ENCODE assay signal across 25 cellular contexts in the genomic region with DNA sequence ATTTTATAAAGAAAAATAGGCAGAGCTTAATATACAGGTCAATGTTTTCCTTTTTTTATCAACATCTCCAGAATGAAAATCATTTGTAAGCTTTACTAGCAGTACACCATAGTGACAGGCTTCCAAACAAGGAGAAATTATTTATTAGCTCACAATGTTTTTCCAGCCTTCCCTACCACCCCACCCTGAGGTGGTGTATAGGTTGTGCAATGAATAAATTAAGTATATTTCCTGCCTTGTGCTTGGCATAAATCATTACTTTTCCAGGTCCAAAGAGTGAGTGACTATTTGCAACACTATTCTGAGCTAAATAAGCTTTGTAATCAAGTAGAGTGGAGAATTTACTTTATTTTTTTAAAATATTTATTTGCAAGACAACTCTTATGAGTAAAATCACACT.
"Had no signal": no experiment of that assay in that cellular context is flagged by ENCODE, and none has a peak within 500 bp of the region (broad histone marks: within the 10 kb centered on the region; RNA-seq: fewer than 3 reads in every experiment).

No MANE protein-coding gene starts in this region.

- FAIRE-seq: HepG2, RCC 7860 had no signal

- H3K36me3 ChIP-seq: MG63, SJSA1 had no signal

- H3K9me3 ChIP-seq: MG63, SJSA1, SK-N-SH had no signal

- H3K4me1 ChIP-seq: SJSA1 had no signal

- DNase-seq: IMR-90, Karpas-422, KG1, MG63, NCI-H1092, NCI-H1105 treated with DMSO at 0.1 percent for 48 hours, NCI-H1417 treated with DMSO at 0.1 percent for 48 hours, NCI-H146, NCI-H1694 treated with DMSO at 0.1 percent for 48 hours, NCI-H1930, NCI-H2081, NCI-H2107, NCI-H2227 treated with DMSO at 0.1 percent for 48 hours, NCI-H446, NCI-H510A, NCI-H524 treated with DMSO at 0.1 percent for 48 hours, NCI-H69, NCI-H774, Right ventricle myocardium superior, RPMI8226, SIG-M5, SK-N-SH had no signal

- H3K9ac ChIP-seq: SK-N-SH had no signal

- H3K27ac ChIP-seq: SJSA1 had no signal

- H3K4me3 ChIP-seq: MG63, SJSA1 had no signal
